Comparison of ENCODE assay signal across 11 cellular contexts in genomic region chr17:32516940-32517711, GRCh38. TPM values are rescaled to one million over a fixed set of nuclear protein-coding genes. Genes with fewer than 3 reads are reported as not detected.
A peak's percentile ranks its signal among the peaks of the same experiment; 100 is the strongest.
DNase-seq lines count a peak whose midpoint lies in the region; ATAC-seq, FAIRE-seq and TF ChIP-seq lines count a peak whose summit lies in the region.
"Had no signal": no experiment of that assay in that cellular context is flagged by ENCODE, and none has a peak within 500 bp of the region (broad histone marks: within the 10 kb centered on the region; RNA-seq: fewer than 3 reads in every experiment).

No MANE protein-coding gene starts in this region.

- SMC1A ChIA-PET in GM12878 (lab: Charles Lee; ENCODE audit: uncharacterized antibody, unreplicated experiment): interaction anchor here (0.8 to 13.7 kb wide), 12 partner anchors 7 to 91 kb away, joined by 3 to 286 read pairs (median 9); partner anchors contain the start of gene CDK5R1

- no peak for DNase-seq in activated CD4-positive, alpha-beta T cell treated with anti-CD3 and anti-CD28 coated beads for 36 hours
- no peak for DNase-seq in activated CD4-positive, alpha-beta T cell treated with anti-CD3 and anti-CD28 coated beads for 4 hours
- DNase-seq in GM12878 (ENCODE audit: low read depth, low spot score) (no peak), spleen (no peak), HuH-7.5 (ENCODE audit: low spot score) (no peak)
- DNase-seq: activated effector memory CD4-positive, alpha-beta T cell treated with anti-CD3 and anti-CD28 coated beads, Interleukin-2, amount 50 U/mL, for 16 hours; NCI-H187 treated with DMSO at 0.1 percent for 48 hours; ovary had no signal

- H4K20me1 ChIP-seq in GM12878 (ENCODE audit: control insufficient read depth, insufficient read depth): no peaks in the 10 kb centered on the region

- TF ChIP-seq POLR2A in GM12878 (IDR thresholded peaks at IDR 0.05; ENCODE audit: low read depth, low read length) (no peak; the same call in 1 of the 2 replicates), spleen (IDR thresholded peaks at IDR 0.05) (no peak)

- intact Hi-C loops in activated CD4-positive, alpha-beta T cell treated with anti-CD3 and anti-CD28 coated beads for 36 hours (cut with DNase I, micrococcal nuclease): loop anchor here in 1 of 2 experiments (1.0 to 5.0 kb wide), 2 partner anchors 14 to 1705 kb away; no protein-coding TSS in a partner anchor
- intact Hi-C loops in GM12878 (cut with micrococcal nuclease; ENCODE audit: unreplicated experiment) (loop anchor here (1.0 kb wide), 1 partner anchor 14 kb away; no protein-coding TSS in a partner anchor), spleen (cut with DNase I; ENCODE audit: low total_unique reads) (no loop called here)

- H3K27me3 Mint-ChIP-seq in activated CD4-positive, alpha-beta T cell treated with anti-CD3 and anti-CD28 coated beads for 36 hours: no peaks in the 10 kb centered on the region
- H3K27me3 Mint-ChIP-seq in IgD-negative memory B cell: no peaks in the 10 kb centered on the region

- RAD21 ChIA-PET in GM12878 (lab: Charles Lee; ENCODE audit: unreplicated experiment): interaction anchor here (1.0 to 19.5 kb wide), 8 partner anchors 7 to 318 kb away, joined by 3 to 543 read pairs (median 10); partner anchors contain the start of gene CDK5R1

- FAIRE-seq in GM12878 (lab: Jason Lieb, UNC): no peak

- no peaks in the 10 kb centered on the region for H3K9me3 Mint-ChIP-seq in activated CD4-positive, alpha-beta T cell treated with anti-CD3 and anti-CD28 coated beads for 36 hours (ENCODE audit: low read depth)
- no peaks in the 10 kb centered on the region for H3K9me3 Mint-ChIP-seq in IgD-negative memory B cell

- TF ChIP-seq EP300 in GM12878 (IDR thresholded peaks at IDR 0.05; ENCODE audit: borderline replicate concordance in 1 of 2, control insufficient read depth in 1 of 2, low read depth in 2 of 2, low read length in 2 of 2): peak; percentile 64 to 69; a peak in 2 of 4 replicates

- H3K4me3 Mint-ChIP-seq in activated CD4-positive, alpha-beta T cell treated with anti-CD3 and anti-CD28 coated beads for 36 hours: peak overlapping the region; percentile 6
- H3K4me3 Mint-ChIP-seq in IgD-negative memory B cell: peak overlapping the region in 3 of 4 donors; percentile 3 to 66 (median 38)

- peak overlapping the region; percentile 69 for H3K9ac ChIP-seq in GM12878 (ENCODE audit: control insufficient read depth, insufficient read depth, low read length)

- H3K27me3 ChIP-seq in GM12878 (replicated peaks in 1 of 2; ENCODE audit: control insufficient read depth in 2 of 2, insufficient read depth in 2 of 2, low read length in 1 of 2) (no peaks in the 10 kb centered on the region), spleen (replicated peaks in 1 of 7) (peaks cover 0 to 24% (median 0%) of the 10 kb centered on the region in 7 donors)
- H3K27me3 ChIP-seq: ovary had no signal

- H3K4me3 ChIP-seq in GM12878: 0 out of 2 replicates have a peak overlapping the region, but pooled peaks have one; percentile 11
- no peak overlapping the region for H3K4me3 ChIP-seq in spleen
- H3K4me3 ChIP-seq: ovary had no signal

- H3K9me3 ChIP-seq in GM12878 (replicated peaks; ENCODE audit: control insufficient read depth, insufficient read depth, low read length) (no peaks in the 10 kb centered on the region), spleen (no peaks in the 10 kb centered on the region)
- H3K9me3 ChIP-seq: ovary had no signal

- WGBS in GM12878 (ENCODE audit: insufficient coverage, insufficient replicate concordance, low lambda C conversion rate, missing lambda C conversion rate): 7% methylated on average over 12 of the region's 12 CpGs
- 68 to 73% (median 71%) methylated on average over 12 of the region's 12 CpGs for WGBS in spleen, 5 donors

- ATAC-seq in activated CD4-positive, alpha-beta T cell treated with anti-CD3 and anti-CD28 coated beads for 36 hours: peak; percentile 28
- ATAC-seq in GM12878 (peak; percentile 32), GM18868 (IDR thresholded peaks at IDR 0.05; ENCODE audit: unreplicated experiment) (no peak), GM18870 (IDR thresholded peaks at IDR 0.05; ENCODE audit: unreplicated experiment) (no peak)

- H3K4me1 ChIP-seq in GM12878 (ENCODE audit: control insufficient read depth, insufficient read depth, low read length) (peaks cover 69% of the 10 kb centered on the region), spleen (peaks cover 22 to 78% (median 55%) of the 10 kb centered on the region in 6 donors)

- no peaks in the 10 kb centered on the region; the same call in 1 of the 2 replicates for H3K79me2 ChIP-seq in GM12878 (ENCODE audit: control insufficient read depth, insufficient read depth, low read length)

- peak overlapping the region; percentile 82 for H3K27ac Mint-ChIP-seq in activated CD4-positive, alpha-beta T cell treated with anti-CD3 and anti-CD28 coated beads for 36 hours
- H3K27ac Mint-ChIP-seq in IgD-negative memory B cell: peak overlapping the region in 2 of 3 donors; percentile 77

- H3K27ac ChIP-seq in GM12878 (ENCODE audit: control insufficient read depth, insufficient read depth) (peak overlapping the region; percentile 90), spleen (peak overlapping the region; percentile 44 to 85 (median 60))
- H3K27ac ChIP-seq: ovary had no signal

- H3K36me3 Mint-ChIP-seq in activated CD4-positive, alpha-beta T cell treated with anti-CD3 and anti-CD28 coated beads for 36 hours (ENCODE audit: low read depth): no peaks in the 10 kb centered on the region
- peaks cover 5% of the 10 kb centered on the region for H3K36me3 Mint-ChIP-seq in IgD-negative memory B cell

- H3K4me1 Mint-ChIP-seq in activated CD4-positive, alpha-beta T cell treated with anti-CD3 and anti-CD28 coated beads for 36 hours: peaks cover 70% of the 10 kb centered on the region
- peaks cover 41 to 50% (median 42%) of the 10 kb centered on the region in 3 donors for H3K4me1 Mint-ChIP-seq in IgD-negative memory B cell

- BruUV-seq in GM12878 (replicated peaks; lab: Mats Ljungman, UMichigan): no TSS peak

- peak overlapping the region; percentile 80 for H3K4me2 ChIP-seq in GM12878 (ENCODE audit: control insufficient read depth, insufficient read depth)

- TF ChIP-seq RAD21 in GM12878 (IDR thresholded peaks at IDR 0.05; ENCODE audit: insufficient read depth, low read depth, low read length): no peak

- no peaks in the 10 kb centered on the region for H3K36me3 ChIP-seq in GM12878 (ENCODE audit: control insufficient read depth in 2 of 2, insufficient read depth in 2 of 2, low read length in 1 of 2)
- no peaks in the 10 kb centered on the region for H3K36me3 ChIP-seq in spleen
- H3K36me3 ChIP-seq: ovary had no signal

- no peak for TF ChIP-seq CTCF in GM12878 (IDR thresholded peaks at IDR 0.05 in 2 of 3, conservative IDR thresholded peaks at IDR 0.05 in 1 of 3; ENCODE audit: control insufficient read depth in 2 of 3, extremely low read depth in 1 of 3, insufficient read depth in 1 of 3, low read depth in 3 of 3, low read length in 3 of 3)
- no peak for TF ChIP-seq CTCF in spleen (IDR thresholded peaks at IDR 0.05 in 8 of 11, conservative IDR thresholded peaks at IDR 0.05 in 3 of 11)

- CTCF ChIA-PET in activated CD4-positive, alpha-beta T cell treated with anti-CD3 and anti-CD28 coated beads for 36 hours (lab: Charles Lee): interaction anchor here (0.6 to 1.9 kb wide), 7 partner anchors 10 to 177 kb away, joined by 3 to 6 read pairs (median 4); partner anchors contain the start of gene CDK5R1
- CTCF ChIA-PET in GM12878 (lab: Yijun Ruan, JAX): interaction anchor here (0.8 to 4.9 kb wide), 8 partner anchors 8 to 85 kb away, joined by 3 to 28 read pairs (median 4); no protein-coding TSS in a partner anchor

- no peak overlapping the region for H2AFZ ChIP-seq in GM12878 (ENCODE audit: control insufficient read depth, low read depth, low read length)

- POLR2A ChIA-PET in activated CD4-positive, alpha-beta T cell treated with anti-CD3 and anti-CD28 coated beads for 36 hours (lab: Charles Lee): interaction anchor here (0.5 to 2.1 kb wide), 3 partner anchors 29 to 299 kb away, joined by 4 to 7 read pairs (median 4); partner anchors contain the start of gene CDK5R1
- POLR2A ChIA-PET in GM12878 (lab: Charles Lee): interaction anchor here (0.6 to 18.8 kb wide), 7 partner anchors 13 to 52 kb away, joined by 4 to 308 read pairs (median 8); partner anchors contain the start of gene CDK5R1

- in situ Hi-C loops in GM12878 (cut with MboI): no loop called here

RNA-seq across cellular contexts. Expression of gene CDK5R1, which starts 30.3 kb away (rescaled TPM):
- total RNA-seq in activated CD4-positive, alpha-beta T cell treated with anti-CD3 and anti-CD28 coated beads for 36 hours: 10 to 100 TPM; 15.3 to 15.4 TPM
- polyA plus RNA-seq in IgD-negative memory B cell: 3.8 TPM
- 67.1 and 71.0 TPM in 2 replicates for total RNA-seq in GM12878 (2013; cell fraction: nucleolus; rRNA removed)
- 17.5 and 17.8 TPM in 2 replicates for total RNA-seq in GM12878 (2014; rRNA removed)
- total RNA-seq in GM12878 (2014; rRNA removed; fragmentation: Illumina TruSeq; extraction: Trizol): 11.4 and 11.9 TPM in 2 replicates
- 26.7 and 27.3 TPM in 2 replicates for total RNA-seq in GM12878 (2021)
- polyA plus RNA-seq in GM12878 (2011; ENCODE audit: low read depth): 9.5 TPM
- 28.3 and 37.5 TPM in 2 replicates for polyA plus RNA-seq in GM12878 (2011; rRNA removed)
- polyA plus RNA-seq in GM12878 (2011; cell fraction: cytosol; rRNA removed): 29.2 and 33.4 TPM in 2 replicates
- polyA plus RNA-seq in GM12878 (2011; cell fraction: nucleus; rRNA removed): 72.0 and 77.8 TPM in 2 replicates
- polyA plus RNA-seq in GM12878 (2012): 15.5 and 24.1 TPM in 2 replicates
- 10.9 and 12.9 TPM in 2 replicates for polyA plus RNA-seq in GM12878 (2014; fragmentation: Illumina TruSeq; extraction: Trizol)
- polyA plus RNA-seq in GM12878 (2014; fragmentation: Nextera tagmentation; extraction: Ambion mirVana): 1 to 10 TPM; 1.1 to 2.4 TPM
- polyA plus RNA-seq in GM12878 (2014; rRNA removed): 14.2 and 14.5 TPM in 2 replicates
- polyA plus RNA-seq in GM12878 (2016; fragmentation: Nextera tagmentation; extraction: Ambion mirVana): 1 to 10 TPM; 5.3 to 6.4 TPM
- polyA minus RNA-seq in GM12878 (2011; rRNA and poly(A)+ RNA removed): 19.8 and 36.6 TPM in 2 replicates
- 25.1 and 31.9 TPM in 2 replicates for polyA minus RNA-seq in GM12878 (2011; cell fraction: cytosol; rRNA and poly(A)+ RNA removed)
- 35.2 and 48.9 TPM in 2 replicates for polyA minus RNA-seq in GM12878 (2011; cell fraction: nucleus; rRNA and poly(A)+ RNA removed)
- 10 to 100 TPM; 13.0 to 28.2 (median 20.3) TPM for total RNA-seq in spleen
- polyA plus RNA-seq in spleen: 10 to 100 TPM; 13.5 to 26.3 (median 13.6) TPM

Comparison
In these comparisons a context has a peak if more than half of its experiments do, and no peak if none do; other contexts are left out.
1. ATAC-seq: peak in activated CD4-positive, alpha-beta T cell treated with anti-CD3 and anti-CD28 coated beads for 36 hours (single experiment) and GM12878 (single experiment); none in GM18868 (single experiment) and GM18870 (single experiment).